19 cellular contexts compared by ENCODE assay signal in the genomic region with DNA sequence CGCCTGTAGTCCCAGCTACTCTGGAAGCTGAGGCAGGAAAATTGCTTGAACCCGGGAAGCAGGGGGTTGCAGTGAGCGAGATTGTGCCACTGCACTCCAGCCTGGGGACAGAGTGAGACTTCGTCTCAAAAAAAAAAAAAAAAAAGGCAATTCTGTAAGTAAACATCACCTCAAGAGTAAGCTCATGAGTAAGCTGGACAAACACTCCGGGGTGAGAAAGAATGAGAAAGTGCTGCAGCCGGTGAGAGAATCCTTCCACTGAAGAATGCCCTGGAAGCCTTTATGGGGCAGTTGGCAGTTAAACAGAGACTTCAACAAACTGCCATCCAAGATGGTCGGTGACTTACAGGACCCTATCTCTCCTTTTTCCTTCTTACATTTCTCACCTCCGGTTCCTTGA. TPM values are rescaled to one million over a fixed set of nuclear protein-coding genes. Genes with fewer than 3 reads are reported as not detected.
DNase-seq lines count a peak whose midpoint lies in the region; ATAC-seq and TF ChIP-seq lines count a peak whose summit lies in the region.
"Had no signal": no experiment of that assay in that cellular context is flagged by ENCODE, and none has a peak within 500 bp of the region (broad histone marks: within the 10 kb centered on the region; RNA-seq: fewer than 3 reads in every experiment).

No MANE protein-coding gene starts in this region.

- no peak for TF ChIP-seq POLR2A in testis (IDR thresholded peaks at IDR 0.05)

- H3K4me3 ChIP-seq in lower lobe of right lung (no peak overlapping the region), testis (no peak overlapping the region)
- H3K4me3 ChIP-seq: BLaER1, GM12878, GM23248 had no signal

- WGBS in testis, 2 donors: 93 to 98% methylated on average over 8 of the region's 8 CpGs

- DNase-seq in SIG-M5 treated with dmso at 0.1 percent for 504 hours (lab: John Stamatoyannopoulos, UW; ENCODE audit: unreplicated experiment): peak; percentile 77
- DNase-seq in SIG-M5 (lab: John Stamatoyannopoulos, UW): no peak
- DNase-seq in astrocyte of the hippocampus (ENCODE audit: low read depth, low spot score): peak; percentile 1
- DNase-seq in lower lobe of right lung: no peak
- DNase-seq in posterior vena cava (ENCODE audit: low spot score): no peak
- no peak for DNase-seq in NCI-H446 treated with DMSO at 0.1 percent for 48 hours (lab: John Stamatoyannopoulos, UW)
- no peak for DNase-seq in testis
- DNase-seq: 8988T; AML-193; CD8-positive, alpha-beta memory T cell; DMS79; GM23248; IMR-90 had no signal

- H3K36me3 ChIP-seq in lower lobe of right lung (no peaks in the 10 kb centered on the region), testis (ENCODE audit: low read depth, missing control alignments) (no peaks in the 10 kb centered on the region)
- H3K36me3 ChIP-seq: BLaER1 had no signal

- intact Hi-C loops in lower lobe of right lung (cut with DNase I): no loop called here
- intact Hi-C loops in posterior vena cava (cut with DNase I): no loop called here
- intact Hi-C loops in testis (cut with DNase I; ENCODE audit: low total_unique reads): no loop called here

- H3K27me3 ChIP-seq in lower lobe of right lung (ENCODE audit: low read depth): no peaks in the 10 kb centered on the region
- H3K27me3 ChIP-seq in testis: no peaks in the 10 kb centered on the region
- H3K27me3 ChIP-seq: BLaER1 had no signal

- H3K27ac ChIP-seq in lower lobe of right lung (no peak overlapping the region), testis (no peak overlapping the region)
- H3K27ac ChIP-seq: BLaER1, GM23248 had no signal

- ATAC-seq in lower lobe of right lung: peak; percentile 67 to 92
- ATAC-seq: GM12878, HCT116 had no signal

- H3K9me3 ChIP-seq in lower lobe of right lung (no peaks in the 10 kb centered on the region), testis (no peaks in the 10 kb centered on the region)
- H3K9me3 ChIP-seq: BLaER1, Caco-2 had no signal

- TF ChIP-seq CTCF in lower lobe of right lung (IDR thresholded peaks at IDR 0.05) (no peak), testis (IDR thresholded peaks at IDR 0.05) (no peak)

- H3K4me1 ChIP-seq in lower lobe of right lung: no peaks in the 10 kb centered on the region
- no peaks in the 10 kb centered on the region for H3K4me1 ChIP-seq in testis
- H3K4me1 ChIP-seq: BLaER1, Caco-2 had no signal

RNA-seq across cellular contexts. Expression of a gene that starts 47.5 kb away (rescaled TPM):
- total RNA-seq in lower lobe of right lung: not detected
- total RNA-seq in posterior vena cava: not detected
- not detected for total RNA-seq in testis
- not detected for polyA plus RNA-seq in testis (ENCODE audit: insufficient read depth, low read depth, low replicate concordance)
- total RNA-seq: Caco-2; CD8-positive, alpha-beta memory T cell; G401; GM12878; GM23248; HT-29; IMR-90 had no signal
- polyA plus RNA-seq: CD8-positive, alpha-beta memory T cell; GM12878; GM23248; IMR-90 had no signal

Comparison
In these comparisons a context has a peak if more than half of its experiments do, and no peak if none do; other contexts are left out.
1. DNase-seq: peak in SIG-M5 treated with dmso at 0.1 percent for 504 hours (single experiment) and astrocyte of the hippocampus (single experiment); none in SIG-M5 (single experiment), lower lobe of right lung (single experiment), posterior vena cava (single experiment), NCI-H446 treated with DMSO at 0.1 percent for 48 hours (single experiment) and testis (single experiment).